Comparison of ENCODE assay signal across 24 cellular contexts in the genomic region with DNA sequence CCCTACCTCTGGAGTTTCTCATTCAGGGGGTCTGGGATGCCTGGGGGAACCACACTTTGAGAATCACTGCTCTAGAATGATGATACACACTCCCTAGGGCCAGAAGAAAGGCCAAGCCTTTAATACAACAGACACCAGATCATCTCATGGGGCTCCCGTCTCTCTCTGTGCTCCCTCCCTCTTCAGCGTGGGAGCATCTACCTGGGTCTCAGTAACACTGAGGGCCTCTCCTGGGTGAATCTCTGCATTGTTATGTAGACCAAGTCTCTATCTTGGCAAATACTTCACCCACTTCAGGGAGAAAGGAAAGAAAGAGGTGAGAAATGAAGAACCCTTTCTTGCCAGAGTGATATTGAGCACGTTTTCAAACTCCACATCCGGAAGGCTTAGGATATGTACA.
"Had no signal": no experiment of that assay in that cellular context is flagged by ENCODE, and none has a peak within 500 bp of the region (broad histone marks: within the 10 kb centered on the region; RNA-seq: fewer than 3 reads in every experiment).

No MANE protein-coding gene starts in this region.

- DNase-seq: cortex of kidney; dorsolateral prefrontal cortex; effector CD8-positive, alpha-beta T cell; heart left ventricle; hypothalamus; left ventricle myocardium inferior; lower lobe of right lung; midbrain; naive B cell; spleen; stimulated activated CD4-positive, alpha-beta T cell treated with anti-CD3 and anti-CD28 coated beads, Interleukin-15, amount 100 ng/mL, for 24 hours; stimulated activated CD4-positive, alpha-beta T cell treated with anti-CD3 and anti-CD28 coated beads, Interleukin-1b, Interleukin-23, amount 100 ng/mL, for 48 hours; stimulated activated CD4-positive, alpha-beta T cell treated with anti-CD3 and anti-CD28 coated beads, Interleukin-4, amount 100 ng/mL, for 24 hours; testis; upper lobe of right lung had no signal

- H3K27ac ChIP-seq: dorsolateral prefrontal cortex, heart left ventricle, left ventricle myocardium inferior, lower lobe of right lung, neutrophil, spleen, testis, upper lobe of right lung, vagina had no signal

- H3K9me3 Mint-ChIP-seq: memory B cell; nephron; stimulated activated memory B cell treated with anti-CD40 and anti-IgM and Interleukin-4, amounts not matched to agents 10 μg/mL and 1 μg/mL and 100 μg/mL, for 72 hours had no signal

- H3K27me3 ChIP-seq: dorsolateral prefrontal cortex, heart left ventricle, neutrophil, spleen, testis, tibial nerve, upper lobe of right lung, vagina had no signal

- ATAC-seq: esophagus mucosa; heart left ventricle; lower lobe of right lung; sciatic nerve; stimulated activated memory B cell treated with anti-CD40 and anti-IgM and Interleukin-4, amounts not matched to agents 10 μg/mL and 1 μg/mL and 100 μg/mL, for 72 hours; upper lobe of right lung had no signal

- H3K4me3 Mint-ChIP-seq: memory B cell; nephron; stimulated activated memory B cell treated with anti-CD40 and anti-IgM and Interleukin-4, amounts not matched to agents 10 μg/mL and 1 μg/mL and 100 μg/mL, for 72 hours; stimulated activated naive CD8-positive, alpha-beta T cell treated with anti-CD3 and anti-CD28 coated beads, Interleukin-15, Interleukin-2, amounts not matched to agents 100 ng/mL and 50 ng/mL, for 24 hours had no signal

- H3K4me3 ChIP-seq: dorsolateral prefrontal cortex, heart left ventricle, left ventricle myocardium inferior, lower lobe of right lung, spleen, testis, tibial nerve, upper lobe of right lung, vagina had no signal

- H3K9me3 ChIP-seq: heart left ventricle, left ventricle myocardium inferior, lower lobe of right lung, neutrophil, spleen, testis, tibial nerve, upper lobe of right lung, vagina had no signal

- H3K4me1 ChIP-seq: heart left ventricle, left ventricle myocardium inferior, lower lobe of right lung, spleen, upper lobe of right lung, vagina had no signal

- H3K36me3 Mint-ChIP-seq: memory B cell; naive B cell; stimulated activated memory B cell treated with anti-CD40 and anti-IgM and Interleukin-4, amounts not matched to agents 10 μg/mL and 1 μg/mL and 100 μg/mL, for 72 hours had no signal

- H3K27ac Mint-ChIP-seq: memory B cell; stimulated activated memory B cell treated with anti-CD40 and anti-IgM and Interleukin-4, amounts not matched to agents 10 μg/mL and 1 μg/mL and 100 μg/mL, for 72 hours; stimulated activated naive CD8-positive, alpha-beta T cell treated with anti-CD3 and anti-CD28 coated beads, Interleukin-15, Interleukin-2, amounts not matched to agents 100 ng/mL and 50 ng/mL, for 24 hours had no signal

- H3K27me3 Mint-ChIP-seq: memory B cell; stimulated activated memory B cell treated with anti-CD40 and anti-IgM and Interleukin-4, amounts not matched to agents 10 μg/mL and 1 μg/mL and 100 μg/mL, for 72 hours; stimulated activated naive CD8-positive, alpha-beta T cell treated with anti-CD3 and anti-CD28 coated beads, Interleukin-15, Interleukin-2, amounts not matched to agents 100 ng/mL and 50 ng/mL, for 24 hours had no signal

- H3K36me3 ChIP-seq: heart left ventricle, left ventricle myocardium inferior, lower lobe of right lung, neutrophil, spleen, tibial nerve, upper lobe of right lung, vagina had no signal

- H3K4me1 Mint-ChIP-seq: stimulated activated memory B cell treated with anti-CD40 and anti-IgM and Interleukin-4, amounts not matched to agents 10 μg/mL and 1 μg/mL and 100 μg/mL, for 72 hours had no signal
